In the genomic region with DNA sequence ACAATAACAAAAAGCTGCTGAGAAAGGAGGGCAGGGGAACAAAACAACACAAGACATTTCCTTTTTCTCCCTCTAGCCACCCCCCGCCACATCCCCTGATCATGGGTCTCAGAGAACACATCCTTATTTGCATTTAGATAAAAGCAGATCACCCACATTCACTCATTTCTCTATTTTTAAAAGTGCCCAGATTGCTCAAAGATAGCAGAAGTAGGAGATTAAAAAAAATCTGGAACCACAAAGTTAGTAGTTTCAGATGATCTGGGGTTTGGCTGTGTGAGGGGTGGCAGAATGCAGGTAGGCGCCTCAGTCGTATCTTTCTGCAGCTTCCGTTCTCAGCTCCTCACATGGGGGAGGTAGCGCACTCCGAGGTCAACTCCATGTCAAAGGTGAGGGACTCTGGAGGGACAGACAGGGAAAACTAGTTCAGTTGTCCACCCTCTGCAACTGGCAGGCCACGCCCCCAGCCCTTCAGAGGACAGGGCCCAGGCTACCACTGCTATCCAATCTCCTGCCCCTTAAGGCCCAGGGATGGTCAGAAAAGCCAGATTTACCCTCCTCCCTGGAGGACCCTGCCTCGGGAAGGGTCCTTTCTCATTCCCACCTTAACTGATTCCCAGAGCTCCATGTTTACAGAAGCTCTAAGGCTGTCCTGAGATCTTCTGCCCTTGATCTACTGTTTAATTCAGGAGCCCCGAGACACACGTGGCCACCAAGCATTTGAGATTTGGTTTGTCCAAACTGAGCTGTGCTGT, we compare ENCODE assay signal across 12 cellular contexts. TPM values are rescaled to one million over a fixed set of nuclear protein-coding genes. Genes with fewer than 3 reads are reported as not detected.
DNase-seq lines count a peak whose midpoint lies in the region; ATAC-seq and TF ChIP-seq lines count a peak whose summit lies in the region.
"Had no signal": no experiment of that assay in that cellular context is flagged by ENCODE, and none has a peak within 500 bp of the region (broad histone marks: within the 10 kb centered on the region; RNA-seq: fewer than 3 reads in every experiment).

No MANE protein-coding gene starts in this region.

- H4K20me1 ChIP-seq in SU-DHL-6 (ENCODE audit: low read depth, low read length), result no peaks in the 10 kb centered on the region

- H3K9me3 ChIP-seq in CD4-positive, CD25-positive, alpha-beta regulatory T cell (ENCODE audit: control insufficient read depth in 2 of 2, low read length in 2 of 2), result no peaks in the 10 kb centered on the region
- H3K9me3 ChIP-seq in SU-DHL-6 (ENCODE audit: insufficient read depth, low read length) (no peaks in the 10 kb centered on the region), A673 (ENCODE audit: low read depth, low read length, poor library complexity, severe bottlenecking) (no peaks in the 10 kb centered on the region)

- peaks cover 23% of the 10 kb centered on the region for H3K36me3 Mint-ChIP-seq in CD4-positive, CD25-positive, alpha-beta regulatory T cell

- DNase-seq in CD4-positive, CD25-positive, alpha-beta regulatory T cell, result peak in 2 of 3 donors; percentile 36 to 52
- peak; percentile 80 for DNase-seq in germinal center (ENCODE audit: low spot score)
- DNase-seq in NCI-H446 treated with DMSO at 0.1 percent for 48 hours (lab: John Stamatoyannopoulos, UW), result no peak
- no peak for DNase-seq in A673 (ENCODE audit: low spot score)
- DNase-seq in OCI-M2 (lab: John Stamatoyannopoulos, UW; ENCODE audit: unreplicated experiment), result no peak
- no peak for DNase-seq in NCI-H2171 (lab: John Stamatoyannopoulos, UW)
- DNase-seq: DMS 273 treated with DMSO at 0.1 percent for 48 hours, NCI-H2081, PC-3 had no signal

- no peak for TF ChIP-seq CTCF in SU-DHL-6 (IDR thresholded peaks at IDR 0.05; ENCODE audit: insufficient read depth, low read length, poor library complexity, severe bottlenecking)
- no peak for TF ChIP-seq CTCF in A673 (conservative IDR thresholded peaks at IDR 0.05; ENCODE audit: low read depth, low read length)

- H3K9ac ChIP-seq in SU-DHL-6 (ENCODE audit: low read length), result no peak overlapping the region

- CTCF ChIA-PET in A673 (lab: Charles Lee), result no interaction called here

- no peaks in the 10 kb centered on the region for H3K27me3 ChIP-seq in CD4-positive, CD25-positive, alpha-beta regulatory T cell (ENCODE audit: control insufficient read depth, insufficient read depth, low read length)
- H3K27me3 ChIP-seq in SU-DHL-6 (ENCODE audit: low read length) (no peaks in the 10 kb centered on the region), A673 (replicated peaks; ENCODE audit: insufficient read depth, low read depth, low read length, poor library complexity) (no peaks in the 10 kb centered on the region)

- no peak overlapping the region for H3K4me2 ChIP-seq in SU-DHL-6 (ENCODE audit: low read depth, low read length, poor library complexity, severe bottlenecking)

- ATAC-seq in CD4-positive, CD25-positive, alpha-beta regulatory T cell (ENCODE audit: low read depth in 2 of 2), result peak; percentile 17 to 18
- peak; percentile 63 for ATAC-seq in GM18511 (IDR thresholded peaks at IDR 0.05; ENCODE audit: unreplicated experiment)
- ATAC-seq: PC-3 had no signal

- no peaks in the 10 kb centered on the region for H3F3A ChIP-seq in SU-DHL-6 (ENCODE audit: insufficient read depth)

- peaks cover 56% of the 10 kb centered on the region for H3K4me1 ChIP-seq in CD4-positive, CD25-positive, alpha-beta regulatory T cell (ENCODE audit: control insufficient read depth, insufficient read depth, low read length, poor library complexity, severe bottlenecking)
- H3K4me1 ChIP-seq in A673 (ENCODE audit: insufficient read depth, low read length, poor library complexity, severe bottlenecking), result peaks cover 7% of the 10 kb centered on the region

- H3K4me3 ChIP-seq in CD4-positive, CD25-positive, alpha-beta regulatory T cell (ENCODE audit: low read depth, low read length), result peak overlapping the region; percentile 21
- H3K4me3 ChIP-seq in SU-DHL-6 (ENCODE audit: insufficient read depth, low read length, poor library complexity, severe bottlenecking) (no peak overlapping the region), A673 (ENCODE audit: low read depth, low read length, poor library complexity, severe bottlenecking) (no peak overlapping the region)

- peak overlapping the region; percentile 69 for H3K27ac ChIP-seq in CD4-positive, CD25-positive, alpha-beta regulatory T cell (ENCODE audit: insufficient read depth, low read length, poor library complexity, severe bottlenecking)
- H3K27ac ChIP-seq in SU-DHL-6 (ENCODE audit: low read depth, low read length) (0 out of 2 replicates have a peak overlapping the region, but pooled peaks have one; percentile 3), A673 (ENCODE audit: low read depth, low read length, poor library complexity, severe bottlenecking) (no peak overlapping the region)

- H3K9me3 Mint-ChIP-seq in CD4-positive, CD25-positive, alpha-beta regulatory T cell, result no peaks in the 10 kb centered on the region
- H3K9me3 Mint-ChIP-seq: type B pancreatic cell had no signal

- peaks cover 22 to 69% (median 32%) of the 10 kb centered on the region in 4 donors for H3K4me1 Mint-ChIP-seq in CD4-positive, CD25-positive, alpha-beta regulatory T cell

- peak overlapping the region; percentile 58 to 84 (median 65) for H3K27ac Mint-ChIP-seq in CD4-positive, CD25-positive, alpha-beta regulatory T cell
- H3K27ac Mint-ChIP-seq: type B pancreatic cell had no signal

- BruUV-seq in A673 (replicated peaks; lab: Mats Ljungman, UMichigan), result no TSS peak

- POLR2A ChIA-PET in A673 (lab: Charles Lee; ENCODE audit: low non-redundant PET), result no interaction called here

- no peaks in the 10 kb centered on the region for H3K9me2 ChIP-seq in SU-DHL-6 (replicated peaks; ENCODE audit: insufficient read depth, low read length)

- no peaks in the 10 kb centered on the region for H3K79me2 ChIP-seq in SU-DHL-6 (ENCODE audit: insufficient read depth, low read length)

- intact Hi-C loops in A673 (cut with micrococcal nuclease; ENCODE audit: unreplicated experiment), result loop anchor here (10.0 kb wide), 1 partner anchor 209 kb away; no protein-coding TSS in a partner anchor

- H3K27me3 Mint-ChIP-seq in CD4-positive, CD25-positive, alpha-beta regulatory T cell, result no peaks in the 10 kb centered on the region
- H3K27me3 Mint-ChIP-seq: type B pancreatic cell had no signal

- H3K36me3 ChIP-seq in CD4-positive, CD25-positive, alpha-beta regulatory T cell (ENCODE audit: control insufficient read depth, insufficient read depth, low read length), result peaks cover 45% of the 10 kb centered on the region
- H3K36me3 ChIP-seq in SU-DHL-6 (ENCODE audit: low read length), result no peaks in the 10 kb centered on the region
- no peaks in the 10 kb centered on the region for H3K36me3 ChIP-seq in A673 (ENCODE audit: insufficient read depth, low read length, poor library complexity, severe bottlenecking)

- H3K4me3 Mint-ChIP-seq in CD4-positive, CD25-positive, alpha-beta regulatory T cell, result peak overlapping the region; percentile 27 to 72 (median 48)
- H3K4me3 Mint-ChIP-seq: type B pancreatic cell had no signal

- no peak overlapping the region for H2AFZ ChIP-seq in SU-DHL-6 (ENCODE audit: low read depth, low read length, severe bottlenecking)

RNA-seq across cellular contexts. Expression of a gene that starts 27.3 kb away (rescaled TPM):
- 177 TPM for total RNA-seq in CD4-positive, CD25-positive, alpha-beta regulatory T cell
- 10 to 100 TPM; 71.1 to 90.9 (median 76.7) TPM for polyA plus RNA-seq in CD4-positive, CD25-positive, alpha-beta regulatory T cell
- 0.19 TPM in 1 of 2 replicates, not detected in the other for total RNA-seq in A673 (2021)
- total RNA-seq: PC-3 had no signal

RNA-seq across cellular contexts. Expression of a gene that starts 39.4 kb away (rescaled TPM):
- total RNA-seq in CD4-positive, CD25-positive, alpha-beta regulatory T cell, result 241 TPM
- 100 to 1,000 TPM; 109 to 117 (median 112) TPM for polyA plus RNA-seq in CD4-positive, CD25-positive, alpha-beta regulatory T cell
- total RNA-seq in A673 (2021), result 11.2 and 14.9 TPM in 2 replicates
- total RNA-seq: PC-3 had no signal

Comparison
In these comparisons a context has a peak if more than half of its experiments do, and no peak if none do; other contexts are left out.
1. DNase-seq: peak in CD4-positive, CD25-positive, alpha-beta regulatory T cell (2 of 3) and germinal center (single experiment); none in NCI-H446 treated with DMSO at 0.1 percent for 48 hours (single experiment), A673 (single experiment), OCI-M2 (single experiment) and NCI-H2171 (single experiment).
2. RNA of a gene that starts 27.3 kb away (total RNA-seq): 177 TPM in CD4-positive, CD25-positive, alpha-beta regulatory T cell (single experiment); 0.19 TPM in A673; every median in the first group is over 100 times any median in the second.
3. RNA of a gene that starts 39.4 kb away (total RNA-seq): 241 TPM in CD4-positive, CD25-positive, alpha-beta regulatory T cell (single experiment); 11.2 to 14.9 TPM in A673; every median in the first group is over 10 times any median in the second.